ENCODE assay signal across 25 cellular contexts in the genomic region with DNA sequence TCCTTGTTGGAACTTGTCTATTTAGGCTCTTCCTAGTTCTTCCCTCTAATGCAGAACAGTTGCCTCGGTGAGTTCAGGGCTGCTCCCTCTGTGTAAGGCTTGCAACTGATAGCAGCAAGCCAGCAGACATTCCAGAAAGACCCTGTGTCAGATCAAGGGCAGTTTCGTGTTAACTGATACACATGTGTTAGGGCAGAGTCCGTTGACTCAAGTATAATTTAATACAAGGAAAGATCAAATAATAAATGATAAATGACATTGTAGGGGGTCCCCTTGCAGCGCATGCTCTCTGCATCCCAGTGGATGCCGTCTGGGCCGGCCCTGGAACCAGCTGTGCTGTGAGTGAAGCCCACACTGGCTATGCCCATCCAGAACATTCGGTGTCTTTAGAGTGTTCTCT.
"Had no signal": no experiment of that assay in that cellular context is flagged by ENCODE, and none has a peak within 500 bp of the region (broad histone marks: within the 10 kb centered on the region; RNA-seq: fewer than 3 reads in every experiment).

No MANE protein-coding gene starts in this region.

- H3K27ac Mint-ChIP-seq: activated CD4-positive, alpha-beta T cell treated with anti-CD3 and anti-CD28 coated beads, Interleukin-2, amount 10 ng/mL, durations not matched to agents 7 days and 5 days; activated CD8-positive, alpha-beta memory T cell treated with anti-CD3 and anti-CD28 coated beads, Interleukin-2, amount 10 ng/mL, durations not matched to agents 7 days and 5 days; activated CD8-positive, alpha-beta T cell treated with anti-CD3 and anti-CD28 coated beads for 36 hours; activated naive CD8-positive, alpha-beta T cell treated with anti-CD3 and anti-CD28 coated beads, Interleukin-2, amount 50 U/mL, for 24 hours; memory B cell; nephron progenitor cell; stimulated activated effector memory CD8-positive, alpha-beta T cell treated with anti-CD3 and anti-CD28 coated beads, Interleukin-12 subunit alpha, Interleukin-12 subunit beta, amount 100 ng/mL, for 72 hours; T-helper 1 cell treated with Interleukin-12 subunit alpha and Interleukin-12 subunit beta and Interleukin-4 antibody, amounts not matched to agents 30 μg/mL and 1 μg/mL, for 36 hours had no signal

- H3K36me3 Mint-ChIP-seq: memory B cell; stimulated activated effector memory CD8-positive, alpha-beta T cell treated with anti-CD3 and anti-CD28 coated beads, Interleukin-12 subunit alpha, Interleukin-12 subunit beta, amount 100 ng/mL, for 72 hours had no signal

- H3K27me3 ChIP-seq: right lobe of liver, tibial nerve had no signal

- H3K9me3 Mint-ChIP-seq: activated CD4-positive, alpha-beta T cell treated with anti-CD3 and anti-CD28 coated beads, Interleukin-2, amount 10 ng/mL, durations not matched to agents 7 days and 5 days; activated CD8-positive, alpha-beta T cell treated with anti-CD3 and anti-CD28 coated beads for 36 hours; activated naive CD8-positive, alpha-beta T cell treated with anti-CD3 and anti-CD28 coated beads, Interleukin-2, amount 50 U/mL, for 24 hours; memory B cell; nephron progenitor cell; stimulated activated effector memory CD8-positive, alpha-beta T cell treated with anti-CD3 and anti-CD28 coated beads, Interleukin-12 subunit alpha, Interleukin-12 subunit beta, amount 100 ng/mL, for 72 hours; T-helper 1 cell treated with Interleukin-12 subunit alpha and Interleukin-12 subunit beta and Interleukin-4 antibody, amounts not matched to agents 30 μg/mL and 1 μg/mL, for 36 hours had no signal

- H3K4me3 Mint-ChIP-seq: activated CD4-positive, alpha-beta T cell treated with anti-CD3 and anti-CD28 coated beads, Interleukin-2, amount 10 ng/mL, durations not matched to agents 7 days and 5 days; activated CD8-positive, alpha-beta memory T cell treated with anti-CD3 and anti-CD28 coated beads, Interleukin-2, amount 10 ng/mL, durations not matched to agents 7 days and 5 days; activated CD8-positive, alpha-beta T cell treated with anti-CD3 and anti-CD28 coated beads for 36 hours; activated naive CD8-positive, alpha-beta T cell treated with anti-CD3 and anti-CD28 coated beads, Interleukin-2, amount 50 U/mL, for 24 hours; memory B cell; nephron progenitor cell; stimulated activated effector memory CD8-positive, alpha-beta T cell treated with anti-CD3 and anti-CD28 coated beads, Interleukin-12 subunit alpha, Interleukin-12 subunit beta, amount 100 ng/mL, for 72 hours; T-helper 1 cell treated with Interleukin-12 subunit alpha and Interleukin-12 subunit beta and Interleukin-4 antibody, amounts not matched to agents 30 μg/mL and 1 μg/mL, for 36 hours had no signal

- H3K36me3 ChIP-seq: right lobe of liver, stomach, suprapubic skin, tibial nerve had no signal

- H3K9ac ChIP-seq: parathyroid adenoma had no signal

- H3K4me1 Mint-ChIP-seq: memory B cell had no signal

- FAIRE-seq: frontal cortex, small intestine had no signal

- H3K4me3 ChIP-seq: right lobe of liver, stomach, suprapubic skin, tibial nerve had no signal

- DNase-seq: activated CD4-positive, alpha-beta T cell treated with anti-CD3 and anti-CD28 coated beads, Interleukin-2, amount 10 ng/mL, durations not matched to agents 7 days and 5 days; activated CD4-positive, CD25-positive, alpha-beta regulatory T cell treated with anti-CD3 and anti-CD28 coated beads, Interleukin-2, amount 50 U/mL, for 72 hours; activated CD8-positive, alpha-beta memory T cell treated with anti-CD3 and anti-CD28 coated beads, Interleukin-2, amount 10 ng/mL, durations not matched to agents 7 days and 5 days; activated CD8-positive, alpha-beta T cell treated with anti-CD3 and anti-CD28 coated beads for 36 hours; activated effector memory CD4-positive, alpha-beta T cell treated with anti-CD3 and anti-CD28 coated beads, Interleukin-2, amount 50 U/mL, for 16 hours; activated naive CD4-positive, alpha-beta T cell treated with anti-CD3 and anti-CD28 coated beads, Interleukin-2, amount 50 U/mL, for 16 hours; activated naive CD8-positive, alpha-beta T cell treated with anti-CD3 and anti-CD28 coated beads, Interleukin-2, amount 50 U/mL, for 24 hours; activated T-cell treated with anti-CD3 and anti-CD28 coated beads for 4 hours; central memory CD4-positive, alpha-beta T cell; dermis blood vessel endothelial cell; effector memory CD4-positive, alpha-beta T cell; hippocampal formation; nephron progenitor cell; right lobe of liver; small intestine; stimulated activated CD4-positive, alpha-beta T cell treated with anti-CD3 and anti-CD28 coated beads, Interleukin-2, amount 100 ng/mL, for 24 hours; stomach had no signal

- H3K4me1 ChIP-seq: parathyroid adenoma had no signal

- ATAC-seq: activated CD8-positive, alpha-beta memory T cell treated with anti-CD3 and anti-CD28 coated beads, Interleukin-2, amount 10 ng/mL, durations not matched to agents 7 days and 5 days; activated CD8-positive, alpha-beta T cell treated with anti-CD3 and anti-CD28 coated beads for 36 hours; activated naive CD8-positive, alpha-beta T cell treated with anti-CD3 and anti-CD28 coated beads, Interleukin-2, amount 50 U/mL, for 24 hours; esophagus mucosa; right lobe of liver; stimulated activated effector memory CD8-positive, alpha-beta T cell treated with anti-CD3 and anti-CD28 coated beads, Interleukin-12 subunit alpha, Interleukin-12 subunit beta, amount 100 ng/mL, for 72 hours had no signal

- H3K27ac ChIP-seq: parathyroid adenoma, right lobe of liver, stomach, suprapubic skin had no signal

- H2AFZ ChIP-seq: parathyroid adenoma had no signal

- H3K9me3 ChIP-seq: right lobe of liver, stomach, suprapubic skin, tibial nerve had no signal
